In genomic region chr2:200814276-200814815, GRCh38 we compare ENCODE assay signal across 9 cellular contexts. TPM values are rescaled to one million over a fixed set of nuclear protein-coding genes. Genes with fewer than 3 reads are reported as not detected.
DNase-seq lines count a peak whose midpoint lies in the region; ATAC-seq and TF ChIP-seq lines count a peak whose summit lies in the region.
"Had no signal": no experiment of that assay in that cellular context is flagged by ENCODE, and none has a peak within 500 bp of the region (broad histone marks: within the 10 kb centered on the region; RNA-seq: fewer than 3 reads in every experiment).

No MANE protein-coding gene starts in this region.

- H3K4me1 ChIP-seq in RWPE2 (ENCODE audit: insufficient read depth, poor library complexity, severe bottlenecking): peaks cover 18% of the 10 kb centered on the region

- peak overlapping the region; percentile 22 for H3K27ac Mint-ChIP-seq in stimulated activated memory B cell treated with anti-CD40 and anti-IgM and Interleukin-4, amounts not matched to agents 10 μg/mL and 1 μg/mL and 100 μg/mL, for 72 hours

- no peaks in the 10 kb centered on the region for H3K27me3 Mint-ChIP-seq in stimulated activated memory B cell treated with anti-CD40 and anti-IgM and Interleukin-4, amounts not matched to agents 10 μg/mL and 1 μg/mL and 100 μg/mL, for 72 hours

- H3K4me3 ChIP-seq in RWPE2 (ENCODE audit: severe bottlenecking): peak overlapping the region; percentile 2
- H3K4me3 ChIP-seq in epithelial cell of proximal tubule (ENCODE audit: low read depth, low read length): peak overlapping the region; percentile 17
- H3K4me3 ChIP-seq: Peyer's patch had no signal

- no peak for TF ChIP-seq CTCF in RWPE2 (IDR thresholded peaks at IDR 0.05; ENCODE audit: poor library complexity, severe bottlenecking)
- TF ChIP-seq CTCF in epithelial cell of proximal tubule (conservative IDR thresholded peaks at IDR 0.05; ENCODE audit: low read depth, low read length): no peak

- H3K9me3 ChIP-seq in RWPE2 (ENCODE audit: severe bottlenecking): no peaks in the 10 kb centered on the region
- H3K9me3 ChIP-seq: Peyer's patch had no signal

- H3K9me3 Mint-ChIP-seq in stimulated activated memory B cell treated with anti-CD40 and anti-IgM and Interleukin-4, amounts not matched to agents 10 μg/mL and 1 μg/mL and 100 μg/mL, for 72 hours: no peaks in the 10 kb centered on the region

- DNase-seq in activated T-cell treated with anti-CD3 and anti-CD28 coated beads for 48 hours (ENCODE audit: low read depth) (peak; percentile 19), RWPE2 (ENCODE audit: low spot score) (no peak), epithelial cell of proximal tubule (ENCODE audit: low read depth) (no peak), SIG-M5 treated with dmso at 0.1 percent for 504 hours (lab: John Stamatoyannopoulos, UW; ENCODE audit: unreplicated experiment) (no peak)
- DNase-seq in activated T-cell treated with anti-CD3 and anti-CD28 coated beads, Interleukin-2, amount 50 U/mL, for 1 hour: no peak
- DNase-seq: Peyer's patch had no signal

- H3K27me3 ChIP-seq in RWPE2 (ENCODE audit: insufficient read depth, poor library complexity, severe bottlenecking): no peaks in the 10 kb centered on the region
- H3K27me3 ChIP-seq: Peyer's patch had no signal

- H3K27ac ChIP-seq in RWPE2 (ENCODE audit: poor library complexity, severe bottlenecking): peak overlapping the region; percentile 89
- H3K27ac ChIP-seq: Peyer's patch had no signal

- peaks cover 55% of the 10 kb centered on the region for H3K36me3 Mint-ChIP-seq in stimulated activated memory B cell treated with anti-CD40 and anti-IgM and Interleukin-4, amounts not matched to agents 10 μg/mL and 1 μg/mL and 100 μg/mL, for 72 hours

- peaks cover 69% of the 10 kb centered on the region for H3K36me3 ChIP-seq in RWPE2 (ENCODE audit: low read depth)

- peak overlapping the region; percentile 56 for H3K4me3 Mint-ChIP-seq in stimulated activated memory B cell treated with anti-CD40 and anti-IgM and Interleukin-4, amounts not matched to agents 10 μg/mL and 1 μg/mL and 100 μg/mL, for 72 hours

- ATAC-seq in RWPE2 (ENCODE audit: low read depth) (no peak), GM19035 (IDR thresholded peaks at IDR 0.05; ENCODE audit: unreplicated experiment) (no peak), HG03025 (IDR thresholded peaks at IDR 0.05; ENCODE audit: low FRiP score, unreplicated experiment) (no peak)
- no peak for ATAC-seq in stimulated activated memory B cell treated with anti-CD40 and anti-IgM and Interleukin-4, amounts not matched to agents 10 μg/mL and 1 μg/mL and 100 μg/mL, for 72 hours

- H3K4me1 Mint-ChIP-seq in stimulated activated memory B cell treated with anti-CD40 and anti-IgM and Interleukin-4, amounts not matched to agents 10 μg/mL and 1 μg/mL and 100 μg/mL, for 72 hours: peaks cover 35% of the 10 kb centered on the region

RNA-seq across cellular contexts. Expression of gene BZW1, which starts 2.6 kb away (rescaled TPM):
- 594 and 699 TPM in 2 replicates for total RNA-seq in epithelial cell of proximal tubule

RNA-seq across cellular contexts. Expression of gene CLK1, which starts 50.1 kb away (rescaled TPM):
- total RNA-seq in epithelial cell of proximal tubule: 29.7 and 52.9 TPM in 2 replicates
